Comparison of ENCODE assay signal across 8 cellular contexts in genomic region chr2:112585400-112585799, GRCh38. TPM values are rescaled to one million over a fixed set of nuclear protein-coding genes. Genes with fewer than 3 reads are reported as not detected.
DNase-seq lines count a peak whose midpoint lies in the region; ATAC-seq and TF ChIP-seq lines count a peak whose summit lies in the region.

No MANE protein-coding gene starts in this region.

- H3K4me1 Mint-ChIP-seq in activated CD4-positive, alpha-beta T cell treated with anti-CD3 and anti-CD28 coated beads for 36 hours = peaks cover 28% of the 10 kb centered on the region
- peaks cover 22% of the 10 kb centered on the region for H3K4me1 Mint-ChIP-seq in activated naive CD8-positive, alpha-beta T cell treated with anti-CD3 and anti-CD28 coated beads for 36 hours

- H3K9me3 ChIP-seq in subcutaneous abdominal adipose tissue (ENCODE audit: control insufficient read depth in 5 of 5, low read length in 5 of 5) = no peaks in the 10 kb centered on the region

- peaks cover 22% of the 10 kb centered on the region for H3K36me3 Mint-ChIP-seq in activated CD4-positive, alpha-beta T cell treated with anti-CD3 and anti-CD28 coated beads for 36 hours (ENCODE audit: low read depth)
- H3K36me3 Mint-ChIP-seq in activated naive CD8-positive, alpha-beta T cell treated with anti-CD3 and anti-CD28 coated beads for 36 hours = peaks cover 17% of the 10 kb centered on the region

- H3K4me3 ChIP-seq in kidney epithelial cell (ENCODE audit: low read depth, low read length) (peak overlapping the region; percentile 66), subcutaneous abdominal adipose tissue (ENCODE audit: low read depth in 1 of 5, low read length in 5 of 5) (peak overlapping the region; percentile 87 to 97 (median 94))

- no peak for ATAC-seq in activated CD4-positive, alpha-beta T cell treated with anti-CD3 and anti-CD28 coated beads for 36 hours
- no peak for ATAC-seq in GM18867 (IDR thresholded peaks at IDR 0.05; ENCODE audit: unreplicated experiment)

- intact Hi-C loops in activated CD4-positive, alpha-beta T cell treated with anti-CD3 and anti-CD28 coated beads for 36 hours (cut with DNase I, micrococcal nuclease) = loop anchor here in 1 of 2 experiments (2.0 kb wide), 1 partner anchor 701 kb away; the partner anchor contains the start of gene ANAPC1

- TF ChIP-seq CTCF in kidney epithelial cell (IDR thresholded peaks at IDR 0.05; ENCODE audit: insufficient read depth, low read length, poor library complexity, severe bottlenecking) = no peak

- no peaks in the 10 kb centered on the region for H3K9me3 Mint-ChIP-seq in activated CD4-positive, alpha-beta T cell treated with anti-CD3 and anti-CD28 coated beads for 36 hours (ENCODE audit: low read depth)
- no peaks in the 10 kb centered on the region for H3K9me3 Mint-ChIP-seq in activated naive CD8-positive, alpha-beta T cell treated with anti-CD3 and anti-CD28 coated beads for 36 hours

- H3K27ac Mint-ChIP-seq in activated CD4-positive, alpha-beta T cell treated with anti-CD3 and anti-CD28 coated beads for 36 hours = peak overlapping the region; percentile 93
- peak overlapping the region; percentile 97 for H3K27ac Mint-ChIP-seq in activated naive CD8-positive, alpha-beta T cell treated with anti-CD3 and anti-CD28 coated beads for 36 hours

- POLR2A ChIA-PET in activated CD4-positive, alpha-beta T cell treated with anti-CD3 and anti-CD28 coated beads for 36 hours (lab: Charles Lee) = interaction anchor here (0.8 kb wide), 1 partner anchor 43 kb away, joined by 3 read pairs; no protein-coding TSS in a partner anchor

- H3K27me3 ChIP-seq in kidney epithelial cell (ENCODE audit: control insufficient read depth, insufficient read depth, low read length) (no peaks in the 10 kb centered on the region), subcutaneous abdominal adipose tissue (ENCODE audit: control insufficient read depth in 5 of 5, insufficient read depth in 4 of 5, low read length in 5 of 5) (no peaks in the 10 kb centered on the region)

- DNase-seq in activated CD4-positive, alpha-beta T cell treated with anti-CD3 and anti-CD28 coated beads for 36 hours = no peak
- DNase-seq in activated CD4-positive, alpha-beta T cell treated with anti-CD3 and anti-CD28 coated beads, Interleukin-2, amount 50 U/mL, for 1 hour = no peak
- no peak for DNase-seq in activated naive CD8-positive, alpha-beta T cell treated with anti-CD3 and anti-CD28 coated beads for 36 hours
- no peak for DNase-seq in kidney epithelial cell (ENCODE audit: low read depth)
- DNase-seq in activated CD4-positive, alpha-beta T cell treated with anti-CD3 and anti-CD28 coated beads, Interleukin-2, amount 50 U/mL, for 48 hours = no peak
- no peak for DNase-seq in anterior cingulate cortex (lab: John Stamatoyannopoulos, UW)

- CTCF ChIA-PET in activated CD4-positive, alpha-beta T cell treated with anti-CD3 and anti-CD28 coated beads for 36 hours (lab: Charles Lee) = interaction anchor here (1.0 to 1.4 kb wide), 3 partner anchors 15 to 152 kb away, joined by 3 to 5 read pairs (median 4); no protein-coding TSS in a partner anchor

- H3K27me3 Mint-ChIP-seq in activated CD4-positive, alpha-beta T cell treated with anti-CD3 and anti-CD28 coated beads for 36 hours = no peaks in the 10 kb centered on the region
- no peaks in the 10 kb centered on the region for H3K27me3 Mint-ChIP-seq in activated naive CD8-positive, alpha-beta T cell treated with anti-CD3 and anti-CD28 coated beads for 36 hours

- H3K36me3 ChIP-seq in kidney epithelial cell (ENCODE audit: control insufficient read depth, insufficient read depth, low read length) (no peaks in the 10 kb centered on the region), subcutaneous abdominal adipose tissue (ENCODE audit: control insufficient read depth in 5 of 5, insufficient read depth in 5 of 5, low read length in 5 of 5) (peaks cover 0 to 26% (median 16%) of the 10 kb centered on the region in 5 donors)

- peaks cover 13 to 38% (median 29%) of the 10 kb centered on the region in 5 donors for H3K4me1 ChIP-seq in subcutaneous abdominal adipose tissue (ENCODE audit: control insufficient read depth in 5 of 5, insufficient read depth in 5 of 5, low read length in 5 of 5)

- peak overlapping the region; percentile 95 for H3K4me3 Mint-ChIP-seq in activated CD4-positive, alpha-beta T cell treated with anti-CD3 and anti-CD28 coated beads for 36 hours
- H3K4me3 Mint-ChIP-seq in activated naive CD8-positive, alpha-beta T cell treated with anti-CD3 and anti-CD28 coated beads for 36 hours = peak overlapping the region; percentile 91

- peak overlapping the region; percentile 97 for H3K27ac ChIP-seq in subcutaneous abdominal adipose tissue (ENCODE audit: low read depth, low read length)

- H3K9ac ChIP-seq in subcutaneous abdominal adipose tissue (ENCODE audit: low read length in 5 of 5) = peak overlapping the region in 3 of 5 donors; percentile 85 to 94 (median 88)

RNA-seq across cellular contexts. Expression of gene CHCHD5, which starts 1.0 kb away (rescaled TPM):
- 10 to 100 TPM; 34.4 to 37.0 TPM for total RNA-seq in activated CD4-positive, alpha-beta T cell treated with anti-CD3 and anti-CD28 coated beads for 36 hours
- total RNA-seq in activated naive CD8-positive, alpha-beta T cell treated with anti-CD3 and anti-CD28 coated beads for 36 hours = 10 to 100 TPM; 34.9 to 40.5 TPM
- total RNA-seq in kidney epithelial cell = 33.5 and 36.5 TPM in 2 replicates

RNA-seq across cellular contexts. Expression of gene POLR1B, which starts 43.1 kb away (rescaled TPM):
- 10 to 100 TPM; 47.0 to 63.3 TPM for total RNA-seq in activated CD4-positive, alpha-beta T cell treated with anti-CD3 and anti-CD28 coated beads for 36 hours
- total RNA-seq in activated naive CD8-positive, alpha-beta T cell treated with anti-CD3 and anti-CD28 coated beads for 36 hours = 10 to 100 TPM; 71.2 to 80.8 TPM
- 20.8 and 20.9 TPM in 2 replicates for total RNA-seq in kidney epithelial cell
